ENCODE assay signal across 8 cellular contexts in genomic region chr11:695606-696381, GRCh38. TPM values are rescaled to one million over a fixed set of nuclear protein-coding genes. Genes with fewer than 3 reads are reported as not detected.
DNase-seq lines count a peak whose midpoint lies in the region; ATAC-seq and TF ChIP-seq lines count a peak whose summit lies in the region.

Gene TMEM80, plus strand, starts transcription at chr11:695816. Its CDS starts 12 bp downstream, at chr11:695828.

- H3K4me1 ChIP-seq in duodenal mucosa (ENCODE audit: control insufficient read depth in 1 of 2, insufficient read depth in 2 of 2, low read length in 2 of 2), result peaks cover 16 to 37% of the 10 kb centered on the region in 2 donors

- H3K36me3 ChIP-seq in BJ (ENCODE audit: control insufficient read depth, insufficient read depth, low read length) (peaks cover 9% of the 10 kb centered on the region), duodenal mucosa (ENCODE audit: control insufficient read depth in 1 of 2, insufficient read depth in 2 of 2, low read length in 2 of 2) (peaks cover 5 to 15% of the 10 kb centered on the region in 2 donors)

- peaks cover 5% of the 10 kb centered on the region for H3K36me3 Mint-ChIP-seq in activated CD4-positive, alpha-beta memory T cell treated with anti-CD3 and anti-CD28 coated beads for 36 hours

- CTCF ChIA-PET in BJ (lab: Yijun Ruan, JAX), result interaction anchor here (0.8 to 5.1 kb wide), 6 partner anchors 9 to 247 kb away, joined by 3 to 40 read pairs (median 4); partner anchors contain the start of gene EPS8L2
- CTCF ChIA-PET in activated CD4-positive, alpha-beta memory T cell treated with anti-CD3 and anti-CD28 coated beads for 36 hours (lab: Charles Lee), result interaction anchor here (0.6 to 4.0 kb wide), 14 partner anchors 8 to 140 kb away, joined by 3 to 44 read pairs (median 5); no protein-coding TSS in a partner anchor

- 0 to 1% methylated on average over 74 of the region's 98 CpGs for WGBS in lower leg skin, 2 donors

- no peaks in the 10 kb centered on the region for H3K9me3 Mint-ChIP-seq in activated CD4-positive, alpha-beta memory T cell treated with anti-CD3 and anti-CD28 coated beads for 36 hours

- H3K4me3 ChIP-seq in BJ (ENCODE audit: low read depth, low read length) (peak within 1 kb of the TSS; percentile 81), duodenal mucosa (ENCODE audit: low read depth in 1 of 2, low read length in 2 of 2) (peak within 1 kb of the TSS; percentile 75 to 85), lower leg skin (ENCODE audit: low read depth, poor library complexity, severe bottlenecking) (peak within 1 kb of the TSS; percentile 89)

- H3K4me3 Mint-ChIP-seq in activated CD4-positive, alpha-beta memory T cell treated with anti-CD3 and anti-CD28 coated beads for 36 hours, result peak within 1 kb of the TSS; percentile 85

- peaks cover 48% of the 10 kb centered on the region for H3K4me1 Mint-ChIP-seq in activated CD4-positive, alpha-beta memory T cell treated with anti-CD3 and anti-CD28 coated beads for 36 hours (ENCODE audit: low read depth)

- POLR2A ChIA-PET in BJ (lab: Charles Lee), result interaction anchor here (0.5 to 0.8 kb wide), 2 partner anchors 32 to 132 kb away, joined by 3 to 7 read pairs; no protein-coding TSS in a partner anchor
- POLR2A ChIA-PET in activated CD4-positive, alpha-beta memory T cell treated with anti-CD3 and anti-CD28 coated beads for 36 hours (lab: Charles Lee), result interaction anchor here (0.7 to 1.8 kb wide), 7 partner anchors 11 to 160 kb away, joined by 3 to 13 read pairs (median 4); no protein-coding TSS in a partner anchor

- no peaks in the 10 kb centered on the region for H3K9me3 ChIP-seq in duodenal mucosa (ENCODE audit: control insufficient read depth in 1 of 2, low read length in 2 of 2)

- H3K27me3 Mint-ChIP-seq in activated CD4-positive, alpha-beta memory T cell treated with anti-CD3 and anti-CD28 coated beads for 36 hours, result no peaks in the 10 kb centered on the region

- DNase-seq in BJ (ENCODE audit: low read depth), result peak; percentile 67
- DNase-seq in NCI-H774 (lab: John Stamatoyannopoulos, UW), result peak; percentile 98
- DNase-seq in activated CD4-positive, alpha-beta memory T cell treated with anti-CD3 and anti-CD28 coated beads for 36 hours, result peak; percentile 99
- DNase-seq in lower leg skin (ENCODE audit: low spot score in 2 of 2), result peak; percentile 99 to 100
- peak; percentile 97 to 98 for DNase-seq in stimulated activated CD4-positive, alpha-beta T cell treated with anti-CD3 and anti-CD28 coated beads, Interleukin-4, amount 100 ng/mL, for 48 hours (ENCODE audit: low read depth in 2 of 2)

- peak within 1 kb of the TSS; percentile 85 to 86 for H3K9ac ChIP-seq in duodenal mucosa (ENCODE audit: low read depth in 1 of 2, low read length in 2 of 2)

- no peaks in the 10 kb centered on the region for H3K27me3 ChIP-seq in BJ (ENCODE audit: control insufficient read depth, insufficient read depth, low read length)
- no peaks in the 10 kb centered on the region for H3K27me3 ChIP-seq in duodenal mucosa (ENCODE audit: control insufficient read depth in 1 of 2, insufficient read depth in 2 of 2, low read length in 2 of 2)

- intact Hi-C loops in activated CD4-positive, alpha-beta memory T cell treated with anti-CD3 and anti-CD28 coated beads for 36 hours (cut with micrococcal nuclease), result loop anchor here (1.0 to 5.0 kb wide), 5 partner anchors 28 to 158 kb away; partner anchors contain the start of genes HRAS, LRRC56 and TALDO1
- intact Hi-C loops in lower leg skin (cut with DNase I; ENCODE audit: low total_unique reads), result no loop called here

- TF ChIP-seq CTCF in BJ (IDR thresholded peaks at IDR 0.05; ENCODE audit: insufficient read depth, low read depth, low read length) (no peak), lower leg skin (IDR thresholded peaks at IDR 0.05) (no peak)

- peak within 1 kb of the TSS; percentile 99 for H3K27ac ChIP-seq in duodenal mucosa (ENCODE audit: low read depth, low read length)

- TF ChIP-seq POLR2A in lower leg skin (IDR thresholded peaks at IDR 0.05), result peak in 1 of 2 donors; percentile 53

- H3K27ac Mint-ChIP-seq in activated CD4-positive, alpha-beta memory T cell treated with anti-CD3 and anti-CD28 coated beads for 36 hours, result peak within 1 kb of the TSS; percentile 93

- peak; percentile 64 for ATAC-seq in GM19372 (IDR thresholded peaks at IDR 0.05; ENCODE audit: low read depth, unreplicated experiment)
- ATAC-seq in HG03558 (IDR thresholded peaks at IDR 0.05; ENCODE audit: extremely low read depth, unreplicated experiment), result peak; percentile 57

RNA-seq across cellular contexts. Expression of gene TMEM80, which starts in this region (rescaled TPM):
- polyA plus RNA-seq in BJ (2011; rRNA removed), result 19.5 and 21.7 TPM in 2 replicates
- polyA minus RNA-seq in BJ (2011; rRNA and poly(A)+ RNA removed), result 4.3 and 9.6 TPM in 2 replicates
- total RNA-seq in activated CD4-positive, alpha-beta memory T cell treated with anti-CD3 and anti-CD28 coated beads for 36 hours, result 1 to 10 TPM; 9.5 to 9.8 TPM
- total RNA-seq in lower leg skin, result 10 to 100 TPM; 28.9 to 70.9 (median 42.9) TPM

Comparison
In these comparisons a context has a peak if more than half of its experiments do, and no peak if none do; other contexts are left out.
1. Peak in every context shown above with its lines: DNase-seq, ATAC-seq, H3K4me3 ChIP-seq and H3K27ac ChIP-seq.